ENCODE assay signal across 19 cellular contexts in the genomic region with DNA sequence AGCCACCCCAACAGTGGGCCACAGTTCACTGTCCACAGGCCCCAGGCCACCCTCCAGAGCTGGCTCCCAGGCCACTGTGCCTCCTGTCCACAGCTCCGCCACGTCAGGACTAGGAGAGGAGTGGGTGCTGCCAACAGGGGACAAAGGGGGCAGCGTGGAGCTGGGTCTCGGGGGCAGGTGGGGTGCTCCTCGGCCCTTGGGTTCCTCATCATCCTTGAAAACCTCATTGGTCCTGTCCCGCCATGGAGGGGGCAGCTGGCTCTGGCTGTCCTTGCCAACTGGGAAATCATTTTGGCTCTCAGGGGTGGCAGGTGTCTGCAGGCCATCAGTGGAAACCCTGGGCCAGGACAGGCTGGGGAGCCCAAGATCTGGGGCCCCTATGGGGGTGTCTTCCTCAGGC. TPM values are rescaled to one million over a fixed set of nuclear protein-coding genes. Genes with fewer than 3 reads are reported as not detected.
A peak's percentile ranks its signal among the peaks of the same experiment; 100 is the strongest.
DNase-seq lines count a peak whose midpoint lies in the region; ATAC-seq and TF ChIP-seq lines count a peak whose summit lies in the region.
"Had no signal": no experiment of that assay in that cellular context is flagged by ENCODE, and none has a peak within 500 bp of the region (broad histone marks: within the 10 kb centered on the region; RNA-seq: fewer than 3 reads in every experiment).

No MANE protein-coding gene starts in this region.

- H3K27me3 Mint-ChIP-seq in activated naive CD8-positive, alpha-beta T cell treated with anti-CD3 and anti-CD28 coated beads, Interleukin-2, amount 10 ng/mL, durations not matched to agents 7 days and 5 days = no peaks in the 10 kb centered on the region
- no peaks in the 10 kb centered on the region for H3K27me3 Mint-ChIP-seq in activated naive CD8-positive, alpha-beta T cell treated with anti-CD3 and anti-CD28 coated beads for 36 hours
- H3K27me3 Mint-ChIP-seq in WTC11 (ENCODE audit: low read depth) = no peaks in the 10 kb centered on the region
- no peaks in the 10 kb centered on the region for H3K27me3 Mint-ChIP-seq in stimulated activated naive B cell treated with anti-CD40 and anti-IgM and Interleukin-4, amounts not matched to agents 10 μg/mL and 1 μg/mL and 100 μg/mL, for 72 hours

- no peak overlapping the region for H3K23ac ChIP-seq in mesenchymal stem cell (ENCODE audit: low read length in 2 of 2)

- H2BK15ac ChIP-seq in mesenchymal stem cell (ENCODE audit: low read depth, poor library complexity, severe bottlenecking) = peak overlapping the region; percentile 23

- peak; percentile 24 for DNase-seq in activated naive CD8-positive, alpha-beta T cell treated with anti-CD3 and anti-CD28 coated beads, Interleukin-2, amount 10 ng/mL, durations not matched to agents 7 days and 5 days
- no peak for DNase-seq in activated naive CD8-positive, alpha-beta T cell treated with anti-CD3 and anti-CD28 coated beads for 36 hours
- DNase-seq in WTC11 (ENCODE audit: low spot score) (peak; percentile 9), mesenchymal stem cell (no peak), NCI-H510A (lab: John Stamatoyannopoulos, UW) (no peak), PC-9 (no peak)
- DNase-seq in stimulated activated naive B cell treated with anti-CD40 and anti-IgM and Interleukin-4, amounts not matched to agents 10 μg/mL and 1 μg/mL and 100 μg/mL, for 72 hours = no peak
- DNase-seq: AML-193; DMS79 treated with DMSO at 0.1 percent for 48 hours; H7; HFFc6; Kasumi-1; MG63; NCI-H1048; NCI-H1436; NCI-H1930; NK-92 treated with Interleukin-12 subunit alpha and Interleukin-12 subunit beta, amount 100 ng/mL, for 24 hours had no signal

- 96% methylated on average over 6 of the region's 6 CpGs for WGBS in mesenchymal stem cell

- H3K9me3 ChIP-seq in mesenchymal stem cell (ENCODE audit: control insufficient read depth, low read length) = no peaks in the 10 kb centered on the region
- H3K9me3 ChIP-seq in PC-9 (ENCODE audit: insufficient read depth, low read depth) = no peaks in the 10 kb centered on the region
- H3K9me3 ChIP-seq: MG63 had no signal

- H2BK12ac ChIP-seq in mesenchymal stem cell (ENCODE audit: low read length in 2 of 2) = no peak overlapping the region

- CTCF ChIA-PET in WTC11 (lab: Charles Lee) = interaction anchor here (1.4 to 2.1 kb wide), 3 partner anchors 10 to 45 kb away, joined by 4 to 7 read pairs (median 5); partner anchors contain the start of gene ADAMTS7
- CTCF ChIA-PET in PC-9 (lab: Charles Lee) = no interaction called here

- no peaks in the 10 kb centered on the region for H3K79me2 ChIP-seq in PC-9 (ENCODE audit: low read depth)

- H2BK120ac ChIP-seq in mesenchymal stem cell (ENCODE audit: low read depth, low read length) = no peak overlapping the region

- H3K4ac ChIP-seq in mesenchymal stem cell (ENCODE audit: low read depth in 1 of 2, low read length in 2 of 2) = no peak overlapping the region

- H4K91ac ChIP-seq in mesenchymal stem cell (ENCODE audit: low read length) = no peak overlapping the region

- H3K27me3 ChIP-seq in mesenchymal stem cell (ENCODE audit: control insufficient read depth in 1 of 2, insufficient read depth in 1 of 2, low read length in 2 of 2) (no peaks in the 10 kb centered on the region), PC-9 (ENCODE audit: insufficient read depth, low read depth) (no peaks in the 10 kb centered on the region)
- H3K27me3 ChIP-seq: MG63 had no signal

- no peak overlapping the region for H3K4me3 Mint-ChIP-seq in activated naive CD8-positive, alpha-beta T cell treated with anti-CD3 and anti-CD28 coated beads, Interleukin-2, amount 10 ng/mL, durations not matched to agents 7 days and 5 days
- H3K4me3 Mint-ChIP-seq in activated naive CD8-positive, alpha-beta T cell treated with anti-CD3 and anti-CD28 coated beads for 36 hours = no peak overlapping the region
- H3K4me3 Mint-ChIP-seq in WTC11 = no peak overlapping the region
- H3K4me3 Mint-ChIP-seq in stimulated activated naive B cell treated with anti-CD40 and anti-IgM and Interleukin-4, amounts not matched to agents 10 μg/mL and 1 μg/mL and 100 μg/mL, for 72 hours = no peak overlapping the region
- H3K4me3 Mint-ChIP-seq: HFFc6 had no signal

- no TSS peak for BruUV-seq in PC-9 (replicated peaks; lab: Mats Ljungman, UMichigan)

- H4K8ac ChIP-seq in mesenchymal stem cell (ENCODE audit: low read length) = no peak overlapping the region

- POLR2A ChIA-PET in activated naive CD8-positive, alpha-beta T cell treated with anti-CD3 and anti-CD28 coated beads, Interleukin-2, amount 10 ng/mL, durations not matched to agents 7 days and 5 days (lab: Charles Lee) = interaction anchor here (0.9 kb wide), 1 partner anchor 107 kb away, joined by 4 read pairs; the partner anchor contains the start of gene MORF4L1
- POLR2A ChIA-PET in WTC11 (lab: Charles Lee) (no interaction called here), PC-9 (lab: Charles Lee; ENCODE audit: unreplicated experiment) (no interaction called here)

- no peaks in the 10 kb centered on the region for H3K36me3 Mint-ChIP-seq in activated naive CD8-positive, alpha-beta T cell treated with anti-CD3 and anti-CD28 coated beads, Interleukin-2, amount 10 ng/mL, durations not matched to agents 7 days and 5 days
- no peaks in the 10 kb centered on the region for H3K36me3 Mint-ChIP-seq in activated naive CD8-positive, alpha-beta T cell treated with anti-CD3 and anti-CD28 coated beads for 36 hours
- H3K36me3 Mint-ChIP-seq in WTC11 = no peaks in the 10 kb centered on the region
- H3K36me3 Mint-ChIP-seq in stimulated activated naive B cell treated with anti-CD40 and anti-IgM and Interleukin-4, amounts not matched to agents 10 μg/mL and 1 μg/mL and 100 μg/mL, for 72 hours = no peaks in the 10 kb centered on the region

- no peaks in the 10 kb centered on the region for H4K20me1 ChIP-seq in PC-9 (ENCODE audit: insufficient read depth)

- H3K4me2 ChIP-seq in mesenchymal stem cell (ENCODE audit: low read length, poor library complexity, severe bottlenecking) = no peak overlapping the region
- H3K4me2 ChIP-seq in PC-9 = no peak overlapping the region

- H3K9me3 Mint-ChIP-seq in activated naive CD8-positive, alpha-beta T cell treated with anti-CD3 and anti-CD28 coated beads, Interleukin-2, amount 10 ng/mL, durations not matched to agents 7 days and 5 days = no peaks in the 10 kb centered on the region
- H3K9me3 Mint-ChIP-seq in activated naive CD8-positive, alpha-beta T cell treated with anti-CD3 and anti-CD28 coated beads for 36 hours = no peaks in the 10 kb centered on the region
- H3K9me3 Mint-ChIP-seq in WTC11 = no peaks in the 10 kb centered on the region
- H3K9me3 Mint-ChIP-seq in stimulated activated naive B cell treated with anti-CD40 and anti-IgM and Interleukin-4, amounts not matched to agents 10 μg/mL and 1 μg/mL and 100 μg/mL, for 72 hours = no peaks in the 10 kb centered on the region
- H3K9me3 Mint-ChIP-seq: HFFc6 had no signal

- no peak overlapping the region for H3K27ac Mint-ChIP-seq in activated naive CD8-positive, alpha-beta T cell treated with anti-CD3 and anti-CD28 coated beads, Interleukin-2, amount 10 ng/mL, durations not matched to agents 7 days and 5 days
- H3K27ac Mint-ChIP-seq in activated naive CD8-positive, alpha-beta T cell treated with anti-CD3 and anti-CD28 coated beads for 36 hours = no peak overlapping the region
- no peak overlapping the region for H3K27ac Mint-ChIP-seq in WTC11
- H3K27ac Mint-ChIP-seq in stimulated activated naive B cell treated with anti-CD40 and anti-IgM and Interleukin-4, amounts not matched to agents 10 μg/mL and 1 μg/mL and 100 μg/mL, for 72 hours = peak overlapping the region; percentile 79
- H3K27ac Mint-ChIP-seq: HFFc6 had no signal

- H3K36me3 ChIP-seq in mesenchymal stem cell (ENCODE audit: control insufficient read depth in 1 of 2, insufficient read depth in 2 of 2, low read depth in 1 of 2, low read length in 2 of 2) = peaks cover 5 to 24% of the 10 kb centered on the region in 2 experiments
- no peaks in the 10 kb centered on the region for H3K36me3 ChIP-seq in PC-9 (ENCODE audit: low read depth)
- H3K36me3 ChIP-seq: MG63 had no signal

- peaks cover 28% of the 10 kb centered on the region for H3K4me1 ChIP-seq in mesenchymal stem cell (ENCODE audit: control insufficient read depth, insufficient read depth, low read depth, low read length)
- no peaks in the 10 kb centered on the region for H3K4me1 ChIP-seq in PC-9 (replicated peaks; ENCODE audit: insufficient read depth)

- H3K4me1 Mint-ChIP-seq in activated naive CD8-positive, alpha-beta T cell treated with anti-CD3 and anti-CD28 coated beads, Interleukin-2, amount 10 ng/mL, durations not matched to agents 7 days and 5 days = peaks cover 13% of the 10 kb centered on the region
- peaks cover 3% of the 10 kb centered on the region for H3K4me1 Mint-ChIP-seq in activated naive CD8-positive, alpha-beta T cell treated with anti-CD3 and anti-CD28 coated beads for 36 hours
- H3K4me1 Mint-ChIP-seq in WTC11 = peaks cover 18% of the 10 kb centered on the region
- H3K4me1 Mint-ChIP-seq in stimulated activated naive B cell treated with anti-CD40 and anti-IgM and Interleukin-4, amounts not matched to agents 10 μg/mL and 1 μg/mL and 100 μg/mL, for 72 hours = peaks cover 21 to 37% of the 10 kb centered on the region in 2 donors

- no peak overlapping the region for H2BK5ac ChIP-seq in mesenchymal stem cell (ENCODE audit: low read depth, low read length, poor library complexity, severe bottlenecking)

- no peak overlapping the region for H3K9ac ChIP-seq in mesenchymal stem cell (ENCODE audit: low read length)

- H2AK5ac ChIP-seq in mesenchymal stem cell (ENCODE audit: low read length, severe bottlenecking) = no peak overlapping the region

- no peak overlapping the region for H3K14ac ChIP-seq in mesenchymal stem cell (ENCODE audit: low read length in 2 of 2)

- intact Hi-C loops in PC-9 (cut with micrococcal nuclease; ENCODE audit: unreplicated experiment) = no loop called here

- H2AFZ ChIP-seq in mesenchymal stem cell (ENCODE audit: low read depth, low read length) (no peak overlapping the region), PC-9 (no peak overlapping the region)

- H3K79me1 ChIP-seq in mesenchymal stem cell (replicated peaks; ENCODE audit: low read length, poor library complexity, severe bottlenecking) = no peaks in the 10 kb centered on the region

- TF ChIP-seq CTCF in WTC11 (IDR thresholded peaks at IDR 0.05) (no peak), PC-9 (conservative IDR thresholded peaks at IDR 0.05) (no peak)

- no peak overlapping the region for H3K18ac ChIP-seq in mesenchymal stem cell (ENCODE audit: low read depth in 1 of 2, low read length in 2 of 2)

- no peaks in the 10 kb centered on the region for H3F3A ChIP-seq in PC-9 (ENCODE audit: insufficient read depth, low read depth)

- H3K9me2 ChIP-seq in PC-9 (ENCODE audit: insufficient read depth) = no peaks in the 10 kb centered on the region

- H3K27ac ChIP-seq in mesenchymal stem cell (ENCODE audit: low read length, poor library complexity, severe bottlenecking) (no peak overlapping the region), PC-9 (no peak overlapping the region)
- H3K27ac ChIP-seq: 22Rv1 had no signal

- no peak for ATAC-seq in activated naive CD8-positive, alpha-beta T cell treated with anti-CD3 and anti-CD28 coated beads, Interleukin-2, amount 10 ng/mL, durations not matched to agents 7 days and 5 days (ENCODE audit: low read depth)
- no peak for ATAC-seq in WTC11
- ATAC-seq in stimulated activated naive B cell treated with anti-CD40 and anti-IgM and Interleukin-4, amounts not matched to agents 10 μg/mL and 1 μg/mL and 100 μg/mL, for 72 hours (replicated peaks) = no peak
- ATAC-seq in GM18519 (IDR thresholded peaks at IDR 0.05; ENCODE audit: low FRiP score, unreplicated experiment) = no peak

- H3K4me3 ChIP-seq in mesenchymal stem cell (ENCODE audit: insufficient read depth in 1 of 2, low read depth in 1 of 2, low read length in 2 of 2) = no peak overlapping the region
- H3K4me3 ChIP-seq in PC-9 = no peak overlapping the region
- H3K4me3 ChIP-seq: MG63 had no signal

RNA-seq across cellular contexts. Expression of gene ADAMTS7, which starts 45.2 kb away (rescaled TPM):
- under 1 TPM in 1 of 2 experiments, not detected in 1; 0.14 TPM for total RNA-seq in activated naive CD8-positive, alpha-beta T cell treated with anti-CD3 and anti-CD28 coated beads, Interleukin-2, amount 10 ng/mL, durations not matched to agents 7 days and 5 days
- total RNA-seq in activated naive CD8-positive, alpha-beta T cell treated with anti-CD3 and anti-CD28 coated beads for 36 hours = under 1 TPM; 0.10 to 0.21 TPM
- total RNA-seq in WTC11 (2021) (66.5 to 70.3 TPM (median 67.1 TPM) in 3 replicates), PC-9 (2021) (1.3 and 1.9 TPM in 2 replicates)
- polyA plus RNA-seq in mesenchymal stem cell (2013, experiment 1 of 2) = 14.1 TPM
- 13.0 TPM for polyA plus RNA-seq in mesenchymal stem cell (2013, experiment 2 of 2)

Comparison
In these comparisons a context has a peak if more than half of its experiments do, and no peak if none do; other contexts are left out.
1. DNase-seq: peak in activated naive CD8-positive, alpha-beta T cell treated with anti-CD3 and anti-CD28 coated beads, Interleukin-2, amount 10 ng/mL, durations not matched to agents 7 days and 5 days (single experiment) and WTC11 (single experiment); none in activated naive CD8-positive, alpha-beta T cell treated with anti-CD3 and anti-CD28 coated beads for 36 hours (single experiment), mesenchymal stem cell (single experiment), stimulated activated naive B cell treated with anti-CD40 and anti-IgM and Interleukin-4, amounts not matched to agents 10 μg/mL and 1 μg/mL and 100 μg/mL, for 72 hours (single experiment), NCI-H510A (single experiment) and PC-9 (0 of 2).
2. RNA of gene ADAMTS7, which starts 45.2 kb away (total RNA-seq): 66.5 to 70.3 TPM in WTC11; 1.3 to 1.9 TPM in PC-9, 0.10 to 0.21 TPM in activated naive CD8-positive, alpha-beta T cell treated with anti-CD3 and anti-CD28 coated beads for 36 hours and 0.14 TPM in activated naive CD8-positive, alpha-beta T cell treated with anti-CD3 and anti-CD28 coated beads, Interleukin-2, amount 10 ng/mL, durations not matched to agents 7 days and 5 days; every median in the first group is over 10 times any median in the second.